ENCODE assay signal across 8 cellular contexts in the genomic region with DNA sequence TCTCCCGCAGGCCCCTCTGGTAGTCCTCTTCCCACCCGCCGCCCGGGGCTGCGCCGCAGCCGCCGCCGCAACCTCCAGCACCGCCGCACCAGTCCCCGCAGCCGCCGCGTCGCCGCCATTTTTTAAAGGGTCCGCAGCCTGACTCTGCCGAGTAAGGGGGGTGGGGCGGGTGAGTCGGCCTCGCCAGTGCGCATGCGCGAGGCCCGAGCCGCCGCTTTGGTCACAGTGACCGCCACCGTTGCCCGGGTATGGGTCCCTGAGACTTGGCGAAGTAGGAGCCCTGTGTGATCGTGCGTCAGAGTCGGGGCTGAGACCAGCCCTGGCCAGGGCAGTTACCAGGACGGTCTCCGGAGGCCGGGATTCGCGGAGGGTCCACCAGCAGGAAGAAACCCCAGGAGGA.
DNase-seq lines count a peak whose midpoint lies in the region; ATAC-seq and TF ChIP-seq lines count a peak whose summit lies in the region.
"Not testable (repeated sequence)": the region's sequence is repeated elsewhere in the genome, so short reads cannot be mapped to it uniquely, and the experiment has no call there.

No MANE protein-coding gene starts in this region.

- CTCF ChIA-PET in WTC11 (lab: Charles Lee): not testable (repeated sequence)

- H3K27me3 ChIP-seq in HAP-1 (ENCODE audit: low read depth); adipocyte (replicated peaks; ENCODE audit: control insufficient read depth, insufficient read depth, low read length); foreskin keratinocyte: not testable (repeated sequence)

- H3K36me3 ChIP-seq in HAP-1 (replicated peaks); adipocyte (ENCODE audit: control insufficient read depth, insufficient read depth, low read length, severe bottlenecking): not testable (repeated sequence)

- POLR2A ChIA-PET in WTC11 (lab: Charles Lee): not testable (repeated sequence)

- H3K4me1 ChIP-seq in HAP-1; adipocyte (ENCODE audit: control insufficient read depth, insufficient read depth, low read length); foreskin keratinocyte: not testable (repeated sequence)

- in situ Hi-C loops in HAP-1 (cut with MboI; ENCODE audit: low sequenced_read_pairs): not testable (repeated sequence)

- H3K9me3 Mint-ChIP-seq in WTC11: not testable (repeated sequence)

- H3K4me3 ChIP-seq in HAP-1 (peak overlapping the region; percentile 50), adipocyte (ENCODE audit: low read length) (peak overlapping the region; percentile 85)

- not testable (repeated sequence) for TF ChIP-seq CTCF in 22Rv1 (IDR thresholded peaks at IDR 0.05); WTC11 (IDR thresholded peaks at IDR 0.05); foreskin keratinocyte (conservative IDR thresholded peaks at IDR 0.05)

- not testable (repeated sequence) for ATAC-seq in WTC11, foreskin keratinocyte

- H3K36me3 Mint-ChIP-seq in WTC11: not testable (repeated sequence)

- not testable (repeated sequence) for H3K4me1 Mint-ChIP-seq in WTC11

- H3K9ac ChIP-seq in adipocyte (ENCODE audit: low read length): peak overlapping the region; percentile 83

- not testable (repeated sequence) for H3K9me3 ChIP-seq in HAP-1; adipocyte (ENCODE audit: control insufficient read depth, low read length)

- not testable (repeated sequence) for H3K27me3 Mint-ChIP-seq in WTC11 (ENCODE audit: low read depth)

- peak; percentile 30 to 90 for DNase-seq in HAP-1 (ENCODE audit: low spot score in 2 of 2)
- peak; percentile 0 for DNase-seq in NCI-H510A treated with DMSO at 0.1 percent for 48 hours (lab: John Stamatoyannopoulos, UW)
- DNase-seq in WTC11 (ENCODE audit: low spot score): peak; percentile 68
- peak; percentile 80 for DNase-seq in adipocyte (ENCODE audit: low read depth)
- DNase-seq in foreskin keratinocyte: peak; percentile 18 to 25
- DNase-seq in myocyte (ENCODE audit: low read depth): peak; percentile 69
- peak; percentile 84 for DNase-seq in stimulated activated CD4-positive, alpha-beta T cell treated with anti-CD3 and anti-CD28 coated beads, Interleukin-4, amount 100 ng/mL, for 1 hour

- H3K27ac ChIP-seq in 22Rv1: peak overlapping the region; percentile 72
- not testable (repeated sequence) for H3K27ac ChIP-seq in foreskin keratinocyte

- H3K27ac Mint-ChIP-seq in WTC11: not testable (repeated sequence)

- H3K4me3 Mint-ChIP-seq in WTC11: peak overlapping the region; percentile 73

Comparison
In these comparisons a context has a peak if more than half of its experiments do, and no peak if none do; other contexts are left out.
1. DNase-seq: peak in every context shown above with its lines; median percentile 84 in stimulated activated CD4-positive, alpha-beta T cell treated with anti-CD3 and anti-CD28 coated beads, Interleukin-4, amount 100 ng/mL, for 1 hour; 80 in adipocyte; 69 in myocyte; 68 in WTC11; 60 in HAP-1; 22 in foreskin keratinocyte; 0 in NCI-H510A treated with DMSO at 0.1 percent for 48 hours.